ENCODE assay signal across 28 cellular contexts in genomic region chr1:209948155-209948554, GRCh38. TPM values are rescaled to one million over a fixed set of nuclear protein-coding genes. Genes with fewer than 3 reads are reported as not detected.
"Had no signal": no experiment of that assay in that cellular context is flagged by ENCODE, and none has a peak within 500 bp of the region (broad histone marks: within the 10 kb centered on the region; RNA-seq: fewer than 3 reads in every experiment).

No MANE protein-coding gene starts in this region.

- H3K9me3 ChIP-seq: stomach, suprapubic skin, testis, thoracic aorta, thyroid gland, tibial artery, tibial nerve, transverse colon, upper lobe of left lung, upper lobe of right lung, uterus, vagina had no signal

- H3K4me1 ChIP-seq: stomach, suprapubic skin, testis, thyroid gland, tibial artery, tibial nerve, transverse colon, upper lobe of left lung, upper lobe of right lung, uterus, vagina had no signal

- H3K27me3 ChIP-seq: stomach, suprapubic skin, testis, thyroid gland, tibial artery, tibial nerve, transverse colon, upper lobe of left lung, upper lobe of right lung, uterus, vagina had no signal

- H3K4me3 ChIP-seq: stomach, suprapubic skin, testis, thoracic aorta, thyroid gland, tibial artery, tibial nerve, transverse colon, upper lobe of left lung, upper lobe of right lung, uterus, vagina had no signal

- DNase-seq: stimulated activated CD4-positive, alpha-beta T cell treated with anti-CD3 and anti-CD28 coated beads, Interleukin-2, amount 100 ng/mL, for 48 hours; stimulated activated CD4-positive, alpha-beta T cell treated with anti-CD3 and anti-CD28 coated beads, Interleukin-4, amount 100 ng/mL, for 1 hour; stimulated activated CD4-positive, alpha-beta T cell treated with anti-CD3 and anti-CD28 coated beads, Interleukin-4, amount 100 ng/mL, for 24 hours; stimulated activated CD4-positive, alpha-beta T cell treated with anti-CD3 and anti-CD28 coated beads, Interleukin-4, amount 100 ng/mL, for 4 hours; stimulated activated CD8-positive, alpha-beta memory T cell treated with anti-CD3 and anti-CD28 coated beads, Interleukin-4, amount 100 ng/mL, for 48 hours; stimulated activated naive B cell treated with anti-CD40 and anti-IgM and Interleukin-4, amounts not matched to agents 10 μg/mL and 1 μg/mL and 100 μg/mL, for 72 hours; stimulated activated naive CD4-positive, alpha-beta T cell; stimulated activated naive CD4-positive, alpha-beta T cell treated with Interleukin-2 at 50 U/mL for 16 hours; stimulated activated naive CD8-positive, alpha-beta T cell treated with anti-CD3 and anti-CD28 coated beads, Interleukin-15, amount 100 ng/mL, for 72 hours; stimulated activated naive CD8-positive, alpha-beta T cell treated with anti-CD3 and anti-CD28 coated beads, Interleukin-15, Interleukin-2, amounts not matched to agents 100 U/mL and 50 U/mL, for 24 hours; stomach; substantia nigra; testis; thyroid gland; tibial artery; transverse colon; trophoblast cell; upper lobe of left lung; upper lobe of right lung; uterus had no signal

- ATAC-seq: stimulated activated effector memory CD8-positive, alpha-beta T cell treated with anti-CD3 and anti-CD28 coated beads, Interleukin-12 subunit alpha, Interleukin-12 subunit beta, amount 100 ng/mL, for 72 hours; stimulated activated memory B cell treated with anti-CD40 and anti-IgM and Interleukin-4, amounts not matched to agents 10 μg/mL and 1 μg/mL and 100 μg/mL, for 72 hours; stimulated activated naive B cell treated with anti-CD40 and anti-IgM and Interleukin-4, amounts not matched to agents 10 μg/mL and 1 μg/mL and 100 μg/mL, for 72 hours; stimulated activated naive CD8-positive, alpha-beta T cell treated with anti-CD3 and anti-CD28 coated beads, Interleukin-15, amount 100 ng/mL, for 72 hours; stimulated activated naive CD8-positive, alpha-beta T cell treated with anti-CD3 and anti-CD28 coated beads, Interleukin-15, Interleukin-2, amounts not matched to agents 100 U/mL and 50 U/mL, for 24 hours; upper lobe of right lung had no signal

- H3K27ac ChIP-seq: stomach, suprapubic skin, testis, thoracic aorta, thyroid gland, tibial artery, tibial nerve, transverse colon, upper lobe of left lung, upper lobe of right lung, uterus, vagina had no signal

- H3K36me3 ChIP-seq: stomach, suprapubic skin, thoracic aorta, thyroid gland, tibial artery, tibial nerve, transverse colon, upper lobe of left lung, upper lobe of right lung, uterus, vagina had no signal

- FAIRE-seq: urothelium cell line had no signal

RNA-seq across cellular contexts. Expression of gene SYT14, which starts 10.1 kb away (rescaled TPM):
- total RNA-seq: subcutaneous adipose tissue, thoracic aorta, upper lobe of left lung had no signal
